21 cellular contexts compared by ENCODE assay signal in genomic region chr15:89035658-89036057, GRCh38.
"Had no signal": no experiment of that assay in that cellular context is flagged by ENCODE, and none has a peak within 500 bp of the region (broad histone marks: within the 10 kb centered on the region; RNA-seq: fewer than 3 reads in every experiment).

No MANE protein-coding gene starts in this region.

- H3K9me3 Mint-ChIP-seq: natural killer cell treated with Interleukin-12 subunit alpha and Interleukin-12 subunit beta and Interleukin-15 and Interleukin-18, amount 100 ng/mL, for 72 hours; stimulated activated effector memory CD8-positive, alpha-beta T cell treated with anti-CD3 and anti-CD28 coated beads, Interleukin-12 subunit alpha, Interleukin-12 subunit beta, amount 100 ng/mL, for 72 hours; stimulated activated naive CD8-positive, alpha-beta T cell treated with anti-CD3 and anti-CD28 coated beads, Interleukin-15, Interleukin-2, amounts not matched to agents 100 ng/mL and 50 ng/mL, for 24 hours had no signal

- H3K4me1 Mint-ChIP-seq: neural crest cell; stimulated activated naive B cell treated with anti-CD40 and anti-IgM and Interleukin-4, amounts not matched to agents 10 μg/mL and 1 μg/mL and 100 μg/mL, for 72 hours had no signal

- H3K36me3 Mint-ChIP-seq: natural killer cell treated with Interleukin-12 subunit alpha and Interleukin-12 subunit beta and Interleukin-15 and Interleukin-18, amount 100 ng/mL, for 72 hours; stimulated activated effector memory CD8-positive, alpha-beta T cell treated with anti-CD3 and anti-CD28 coated beads, Interleukin-12 subunit alpha, Interleukin-12 subunit beta, amount 100 ng/mL, for 72 hours; stimulated activated naive B cell treated with anti-CD40 and anti-IgM and Interleukin-4, amounts not matched to agents 10 μg/mL and 1 μg/mL and 100 μg/mL, for 72 hours had no signal

- H3K4me3 Mint-ChIP-seq: natural killer cell treated with Interleukin-12 subunit alpha and Interleukin-12 subunit beta and Interleukin-15 and Interleukin-18, amount 100 ng/mL, for 72 hours; nephron progenitor cell; neural crest cell; stimulated activated effector memory CD8-positive, alpha-beta T cell treated with anti-CD3 and anti-CD28 coated beads, Interleukin-12 subunit alpha, Interleukin-12 subunit beta, amount 100 ng/mL, for 72 hours; stimulated activated naive B cell treated with anti-CD40 and anti-IgM and Interleukin-4, amounts not matched to agents 10 μg/mL and 1 μg/mL and 100 μg/mL, for 72 hours; stimulated activated naive CD8-positive, alpha-beta T cell treated with anti-CD3 and anti-CD28 coated beads, Interleukin-15, Interleukin-2, amounts not matched to agents 100 ng/mL and 50 ng/mL, for 24 hours had no signal

- ATAC-seq: natural killer cell treated with Interleukin-12 subunit alpha and Interleukin-12 subunit beta and Interleukin-15 and Interleukin-18, amount 100 ng/mL, for 72 hours; pancreas; right cardiac atrium; right lobe of liver; stimulated activated effector memory CD8-positive, alpha-beta T cell treated with anti-CD3 and anti-CD28 coated beads, Interleukin-12 subunit alpha, Interleukin-12 subunit beta, amount 100 ng/mL, for 72 hours; stimulated activated naive B cell treated with anti-CD40 and anti-IgM and Interleukin-4, amounts not matched to agents 10 μg/mL and 1 μg/mL and 100 μg/mL, for 72 hours had no signal

- DNase-seq: nephron progenitor cell; nucleus accumbens; pancreas; right cardiac atrium; right lobe of liver; sigmoid colon; small intestine; stimulated activated CD4-positive, alpha-beta T cell treated with anti-CD3 and anti-CD28 coated beads, Interleukin-15, amount 100 ng/mL, for 24 hours; stimulated activated CD4-positive, alpha-beta T cell treated with anti-CD3 and anti-CD28 coated beads, Interleukin-2, amount 100 ng/mL, for 24 hours; stimulated activated CD4-positive, alpha-beta T cell treated with anti-CD3 and anti-CD28 coated beads, Interleukin-2, amount 100 ng/mL, for 48 hours; stimulated activated CD4-positive, alpha-beta T cell treated with anti-CD3 and anti-CD28 coated beads, Interleukin-4, amount 100 ng/mL, for 24 hours; stimulated activated naive B cell treated with anti-CD40 and anti-IgM and Interleukin-4, amounts not matched to agents 10 μg/mL and 1 μg/mL and 100 μg/mL, for 72 hours; stimulated activated naive CD4-positive, alpha-beta T cell treated with Interleukin-2 at 50 U/mL for 16 hours; stomach; thyroid gland; trophoblast cell; upper lobe of left lung had no signal

- H3K27ac Mint-ChIP-seq: natural killer cell treated with Interleukin-12 subunit alpha and Interleukin-12 subunit beta and Interleukin-15 and Interleukin-18, amount 100 ng/mL, for 72 hours; nephron progenitor cell; stimulated activated effector memory CD8-positive, alpha-beta T cell treated with anti-CD3 and anti-CD28 coated beads, Interleukin-12 subunit alpha, Interleukin-12 subunit beta, amount 100 ng/mL, for 72 hours; stimulated activated naive B cell treated with anti-CD40 and anti-IgM and Interleukin-4, amounts not matched to agents 10 μg/mL and 1 μg/mL and 100 μg/mL, for 72 hours; stimulated activated naive CD8-positive, alpha-beta T cell treated with anti-CD3 and anti-CD28 coated beads, Interleukin-15, Interleukin-2, amounts not matched to agents 100 ng/mL and 50 ng/mL, for 24 hours had no signal
